Comparison of ENCODE assay signal across 8 cellular contexts in genomic region chr6:45714795-45715507, GRCh38.
DNase-seq lines count a peak whose midpoint lies in the region; ATAC-seq and TF ChIP-seq lines count a peak whose summit lies in the region.

No MANE protein-coding gene starts in this region.

- H3K27ac ChIP-seq in brain microvascular endothelial cell: peak overlapping the region; percentile 27

- H3K9me3 ChIP-seq in Caco-2 (no peaks in the 10 kb centered on the region), skeletal muscle satellite cell (replicated peaks; ENCODE audit: low read length) (no peaks in the 10 kb centered on the region)

- no peak overlapping the region for H3K27ac Mint-ChIP-seq in Caco-2 (ENCODE audit: unreplicated experiment)

- H3K4me1 ChIP-seq in Caco-2 (no peaks in the 10 kb centered on the region), skeletal muscle satellite cell (ENCODE audit: control insufficient read depth, insufficient read depth, low read length) (peaks cover 55% of the 10 kb centered on the region)

- no TSS peak for BruUV-seq in Caco-2 (replicated peaks; lab: Mats Ljungman, UMichigan)

- H3K4me3 Mint-ChIP-seq in Caco-2 (ENCODE audit: unreplicated experiment): no peak overlapping the region

- peak; percentile 43 to 70 for DNase-seq in Caco-2
- DNase-seq in NCI-H1105 (lab: John Stamatoyannopoulos, UW): peak; percentile 49
- DNase-seq in T-helper 1 cell: peak in 4 of 5 donors; percentile 13 to 80 (median 36)
- DNase-seq in brain microvascular endothelial cell: peak; percentile 86
- peak; percentile 75 for DNase-seq in iPS DF 19.7 (ENCODE audit: low read depth, low spot score)

- ATAC-seq in GM21447 (IDR thresholded peaks at IDR 0.05; ENCODE audit: unreplicated experiment) (peak; percentile 42), GM21619 (IDR thresholded peaks at IDR 0.05; ENCODE audit: unreplicated experiment) (no peak)

- H3K27me3 Mint-ChIP-seq in Caco-2 (ENCODE audit: insufficient read depth, unreplicated experiment): peaks cover 4% of the 10 kb centered on the region

- no peaks in the 10 kb centered on the region for H3K36me3 Mint-ChIP-seq in Caco-2 (ENCODE audit: insufficient read depth, unreplicated experiment)

- H3K9ac ChIP-seq in skeletal muscle satellite cell (ENCODE audit: low read depth, low read length): peak overlapping the region; percentile 58

- H3K27me3 ChIP-seq in Caco-2 (replicated peaks; ENCODE audit: control insufficient read depth, insufficient read depth, low read length) (no peaks in the 10 kb centered on the region), brain microvascular endothelial cell (replicated peaks) (no peaks in the 10 kb centered on the region), skeletal muscle satellite cell (ENCODE audit: control insufficient read depth, insufficient read depth, low read length) (no peaks in the 10 kb centered on the region)

- peak overlapping the region; percentile 36 for H3K4me2 ChIP-seq in skeletal muscle satellite cell (ENCODE audit: low read length)

- H3K4me3 ChIP-seq in Caco-2 (ENCODE audit: low read depth, low read length): no peak overlapping the region
- H3K4me3 ChIP-seq in brain microvascular endothelial cell (ENCODE audit: low read depth, low read length): no peak overlapping the region
- H3K4me3 ChIP-seq in skeletal muscle satellite cell (ENCODE audit: low read length): no peak overlapping the region

- H3K9me3 Mint-ChIP-seq in Caco-2 (ENCODE audit: unreplicated experiment): no peaks in the 10 kb centered on the region

- in situ Hi-C loops in brain microvascular endothelial cell (cut with HindIII; ENCODE audit: low pct_ligation_motif_present, low sequenced_read_pairs): loop anchor here (25.0 kb wide), 1 partner anchor 278 kb away; no protein-coding TSS in a partner anchor

- POLR2A ChIA-PET in Caco-2 (lab: Charles Lee): no interaction called here

- intact Hi-C loops in Caco-2 (cut with micrococcal nuclease; ENCODE audit: unreplicated experiment): loop anchor here (1.0 to 5.0 kb wide), 6 partner anchors 207 to 1238 kb away; no protein-coding TSS in a partner anchor

- TF ChIP-seq CTCF in Caco-2 (IDR thresholded peaks at IDR 0.05; ENCODE audit: insufficient read depth in 1 of 2, low read depth in 1 of 2, low read length in 1 of 2, severe bottlenecking in 1 of 2, unreplicated experiment in 1 of 2) (peak; percentile 71 to 84), brain microvascular endothelial cell (IDR thresholded peaks at IDR 0.05; ENCODE audit: low read depth, low read length, missing control alignments) (peak; percentile 93)

- no peaks in the 10 kb centered on the region for H3K36me3 ChIP-seq in Caco-2 (ENCODE audit: control insufficient read depth, insufficient read depth, low read length)
- H3K36me3 ChIP-seq in brain microvascular endothelial cell (replicated peaks): no peaks in the 10 kb centered on the region
- H3K36me3 ChIP-seq in skeletal muscle satellite cell (ENCODE audit: insufficient read depth, low read length): no peaks in the 10 kb centered on the region

- no peaks in the 10 kb centered on the region for H3K4me1 Mint-ChIP-seq in Caco-2 (ENCODE audit: low read depth, unreplicated experiment)

- CTCF ChIA-PET in Caco-2 (lab: Charles Lee): interaction anchor here (0.6 to 1.6 kb wide), 20 partner anchors 27 to 1239 kb away, joined by 3 to 23 read pairs (median 3); partner anchors contain the start of gene SUPT3H

Comparison
In these comparisons a context has a peak if more than half of its experiments do, and no peak if none do; other contexts are left out.
1. DNase-seq: peak in every context shown above with its lines; median percentile 86 in brain microvascular endothelial cell; 75 in iPS DF 19.7; 56 in Caco-2; 49 in NCI-H1105; 36 in T-helper 1 cell.